ENCODE assay signal across 14 cellular contexts in the genomic region with DNA sequence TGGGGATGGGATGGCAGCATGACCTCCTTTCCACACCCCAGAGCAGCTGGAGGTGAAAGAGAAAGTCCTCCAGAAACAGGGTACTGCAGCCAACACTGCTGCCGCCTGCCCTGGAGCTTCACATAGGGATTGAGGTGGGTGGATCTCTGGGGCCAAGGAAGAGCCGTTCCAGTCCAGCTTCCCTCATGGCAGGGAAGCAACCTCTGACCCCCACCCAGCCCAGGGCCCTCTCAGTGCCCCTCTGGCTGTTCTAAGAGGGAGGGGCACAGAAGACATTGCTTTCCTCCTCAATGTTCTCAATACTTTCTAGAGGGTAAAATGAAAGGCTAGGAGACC. TPM values are rescaled to one million over a fixed set of nuclear protein-coding genes. Genes with fewer than 3 reads are reported as not detected.
DNase-seq lines count a peak whose midpoint lies in the region; ATAC-seq lines count a peak whose summit lies in the region.
"Had no signal": no experiment of that assay in that cellular context is flagged by ENCODE, and none has a peak within 500 bp of the region (broad histone marks: within the 10 kb centered on the region; RNA-seq: fewer than 3 reads in every experiment).

No MANE protein-coding gene starts in this region.

- no peaks in the 10 kb centered on the region for H3K36me3 ChIP-seq in effector memory CD4-positive, alpha-beta T cell (ENCODE audit: control insufficient read depth, insufficient read depth, low read length)

- DNase-seq in activated T-cell treated with anti-CD3 and anti-CD28 coated beads, Interleukin-2, amount 50 U/mL, for 4 hours, result no peak
- DNase-seq in activated T-cell treated with anti-CD3 and anti-CD28 coated beads, Interleukin-2, amount 50 U/mL, for 48 hours, result no peak
- DNase-seq in T-helper 17 cell, result no peak
- DNase-seq in effector memory CD4-positive, alpha-beta T cell, result no peak
- DNase-seq in stimulated activated effector memory CD8-positive, alpha-beta T cell treated with anti-CD3 and anti-CD28 coated beads, Interleukin-12 subunit alpha, Interleukin-12 subunit beta, amount 100 ng/mL, for 72 hours (ENCODE audit: low spot score in 2 of 2), result no peak
- DNase-seq in NCI-H2227 treated with DMSO at 0.1 percent for 48 hours (lab: John Stamatoyannopoulos, UW), result no peak
- DNase-seq in COLO668 (lab: John Stamatoyannopoulos, UW; ENCODE audit: unreplicated experiment), result no peak
- DNase-seq: activated CD8-positive, alpha-beta memory T cell treated with anti-CD3 and anti-CD28 coated beads for 24 hours; foreskin fibroblast; NCI-H1092 treated with DMSO at 0.1 percent for 48 hours; NCI-H446 treated with DMSO at 0.1 percent for 48 hours had no signal

- H3K4me1 Mint-ChIP-seq in activated T-cell treated with anti-CD3 and anti-CD28 coated beads, Interleukin-2, amount 50 U/mL, for 4 hours (ENCODE audit: low read depth), result peaks cover 91% of the 10 kb centered on the region
- peaks cover 76% of the 10 kb centered on the region for H3K4me1 Mint-ChIP-seq in T-helper 17 cell
- peaks cover 98% of the 10 kb centered on the region for H3K4me1 Mint-ChIP-seq in stimulated activated effector memory CD8-positive, alpha-beta T cell treated with anti-CD3 and anti-CD28 coated beads, Interleukin-12 subunit alpha, Interleukin-12 subunit beta, amount 100 ng/mL, for 72 hours

- no peaks in the 10 kb centered on the region for H3K27me3 Mint-ChIP-seq in activated T-cell treated with anti-CD3 and anti-CD28 coated beads, Interleukin-2, amount 50 U/mL, for 4 hours (ENCODE audit: low read depth)
- H3K27me3 Mint-ChIP-seq in T-helper 17 cell, result no peaks in the 10 kb centered on the region

- H3K9me3 Mint-ChIP-seq in activated T-cell treated with anti-CD3 and anti-CD28 coated beads, Interleukin-2, amount 50 U/mL, for 4 hours, result no peaks in the 10 kb centered on the region
- no peaks in the 10 kb centered on the region for H3K9me3 Mint-ChIP-seq in stimulated activated effector memory CD8-positive, alpha-beta T cell treated with anti-CD3 and anti-CD28 coated beads, Interleukin-12 subunit alpha, Interleukin-12 subunit beta, amount 100 ng/mL, for 72 hours
- H3K9me3 Mint-ChIP-seq: endodermal cell had no signal

- H3K4me3 ChIP-seq in effector memory CD4-positive, alpha-beta T cell (ENCODE audit: insufficient read depth, low read depth, low read length, poor library complexity, severe bottlenecking), result no peak overlapping the region

- H3K36me3 Mint-ChIP-seq in activated T-cell treated with anti-CD3 and anti-CD28 coated beads, Interleukin-2, amount 50 U/mL, for 4 hours (ENCODE audit: insufficient read depth), result peaks cover 7% of the 10 kb centered on the region
- peaks cover 2% of the 10 kb centered on the region for H3K36me3 Mint-ChIP-seq in T-helper 17 cell (ENCODE audit: low read depth)
- H3K36me3 Mint-ChIP-seq in stimulated activated effector memory CD8-positive, alpha-beta T cell treated with anti-CD3 and anti-CD28 coated beads, Interleukin-12 subunit alpha, Interleukin-12 subunit beta, amount 100 ng/mL, for 72 hours, result peaks cover 38% of the 10 kb centered on the region

- peak overlapping the region; percentile 55 for H3K4me3 Mint-ChIP-seq in activated T-cell treated with anti-CD3 and anti-CD28 coated beads, Interleukin-2, amount 50 U/mL, for 4 hours
- H3K4me3 Mint-ChIP-seq in T-helper 17 cell, result peak overlapping the region; percentile 5
- peak overlapping the region; percentile 99 for H3K4me3 Mint-ChIP-seq in stimulated activated effector memory CD8-positive, alpha-beta T cell treated with anti-CD3 and anti-CD28 coated beads, Interleukin-12 subunit alpha, Interleukin-12 subunit beta, amount 100 ng/mL, for 72 hours
- H3K4me3 Mint-ChIP-seq: endodermal cell had no signal

- peak overlapping the region; percentile 97 for H3K27ac Mint-ChIP-seq in T-helper 17 cell
- no peak overlapping the region for H3K27ac Mint-ChIP-seq in stimulated activated effector memory CD8-positive, alpha-beta T cell treated with anti-CD3 and anti-CD28 coated beads, Interleukin-12 subunit alpha, Interleukin-12 subunit beta, amount 100 ng/mL, for 72 hours
- H3K27ac Mint-ChIP-seq: endodermal cell had no signal

- peaks cover 91% of the 10 kb centered on the region for H3K4me1 ChIP-seq in effector memory CD4-positive, alpha-beta T cell (ENCODE audit: control insufficient read depth, insufficient read depth, low read length, poor library complexity, severe bottlenecking)

- ATAC-seq in activated T-cell treated with anti-CD3 and anti-CD28 coated beads, Interleukin-2, amount 50 U/mL, for 4 hours, result no peak
- ATAC-seq in T-helper 17 cell, result no peak
- ATAC-seq in stimulated activated effector memory CD8-positive, alpha-beta T cell treated with anti-CD3 and anti-CD28 coated beads, Interleukin-12 subunit alpha, Interleukin-12 subunit beta, amount 100 ng/mL, for 72 hours, result no peak
- no peak for ATAC-seq in GM19328 (IDR thresholded peaks at IDR 0.05; ENCODE audit: unreplicated experiment)
- ATAC-seq: Panc1 had no signal

- peak overlapping the region; percentile 67 for H3K27ac ChIP-seq in effector memory CD4-positive, alpha-beta T cell (ENCODE audit: insufficient read depth, low read length, poor library complexity, severe bottlenecking)

- no peaks in the 10 kb centered on the region for H3K27me3 ChIP-seq in effector memory CD4-positive, alpha-beta T cell (replicated peaks; ENCODE audit: control insufficient read depth, insufficient read depth, low read length, poor library complexity, severe bottlenecking)

- H3K9me3 ChIP-seq in T-helper 17 cell (ENCODE audit: control insufficient read depth, low read length, poor library complexity, severe bottlenecking), result no peaks in the 10 kb centered on the region
- H3K9me3 ChIP-seq in effector memory CD4-positive, alpha-beta T cell (ENCODE audit: control insufficient read depth, low read length), result no peaks in the 10 kb centered on the region

RNA-seq across cellular contexts. Expression of a gene that starts 5.7 kb away (rescaled TPM):
- total RNA-seq in activated T-cell treated with anti-CD3 and anti-CD28 coated beads, Interleukin-2, amount 50 U/mL, for 4 hours, result 10 to 100 TPM; 24.2 to 36.3 (median 30.3) TPM
- 10 to 100 TPM; 78.4 to 87.7 TPM for total RNA-seq in T-helper 17 cell

Comparison
In these comparisons a context has a peak if more than half of its experiments do, and no peak if none do; other contexts are left out.
1. H3K4me3 Mint-ChIP-seq: peak in every context shown above with its lines; median percentile 99 in stimulated activated effector memory CD8-positive, alpha-beta T cell treated with anti-CD3 and anti-CD28 coated beads, Interleukin-12 subunit alpha, Interleukin-12 subunit beta, amount 100 ng/mL, for 72 hours; 55 in activated T-cell treated with anti-CD3 and anti-CD28 coated beads, Interleukin-2, amount 50 U/mL, for 4 hours; 5 in T-helper 17 cell.